1 cellular context compared by ENCODE assay signal in genomic region chr6:42996513-42996912, GRCh38.
TF ChIP-seq lines count a peak whose summit lies in the region.

No MANE protein-coding gene starts in this region.

TF ChIP-seq in IMR-90, 13 proteins besides CTCF, POLR2A, EP300 and RAD21:
- no peak for TF ChIP-seq SMC3 (IDR thresholded peaks at IDR 0.05; ENCODE audit: low read depth, low read length)
- no peak for TF ChIP-seq RFX5 (IDR thresholded peaks at IDR 0.05; ENCODE audit: low read depth, low read length)
- no peak for TF ChIP-seq RCOR1 (IDR thresholded peaks at IDR 0.05; ENCODE audit: insufficient replicate concordance, low read length)
- TF ChIP-seq MAFK (IDR thresholded peaks at IDR 0.05; ENCODE audit: low read depth, low read length) = no peak
- no peak for TF ChIP-seq MXI1 (IDR thresholded peaks at IDR 0.05; ENCODE audit: borderline replicate concordance, low read depth, low read length)
- no peak for TF ChIP-seq BHLHE40 (IDR thresholded peaks at IDR 0.05; ENCODE audit: low read depth, low read length)
- TF ChIP-seq MAZ (IDR thresholded peaks at IDR 0.05; ENCODE audit: borderline replicate concordance, low read depth, low read length) = no peak
- no peak for TF ChIP-seq CHD1 (IDR thresholded peaks at IDR 0.05; ENCODE audit: low read depth, low read length)
- no peak for TF ChIP-seq CEBPB (IDR thresholded peaks at IDR 0.05; ENCODE audit: low read depth, low read length)
- TF ChIP-seq, protein P1, sequence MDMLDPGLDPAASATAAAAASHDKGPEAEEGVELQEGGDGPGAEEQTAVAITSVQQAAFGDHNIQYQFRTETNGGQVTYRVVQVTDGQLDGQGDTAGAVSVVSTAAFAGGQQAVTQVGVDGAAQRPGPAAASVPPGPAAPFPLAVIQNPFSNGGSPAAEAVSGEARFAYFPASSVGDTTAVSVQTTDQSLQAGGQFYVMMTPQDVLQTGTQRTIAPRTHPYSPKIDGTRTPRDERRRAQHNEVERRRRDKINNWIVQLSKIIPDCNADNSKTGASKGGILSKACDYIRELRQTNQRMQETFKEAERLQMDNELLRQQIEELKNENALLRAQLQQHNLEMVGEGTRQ (IDR thresholded peaks at IDR 0.05; ENCODE audit: low read depth, low read length) = no peak
- no peak for TF ChIP-seq ELK1 (IDR thresholded peaks at IDR 0.05; ENCODE audit: borderline replicate concordance, low read depth, low read length)
- no peak for TF ChIP-seq FOS (IDR thresholded peaks at IDR 0.05; ENCODE audit: low read depth, low read length)
- no peak for TF ChIP-seq NFE2L2 (IDR thresholded peaks at IDR 0.05; ENCODE audit: low read depth, low read length)
TF ChIP-seq in IMR-90: peak in this region for 0.
